In the genomic region with DNA sequence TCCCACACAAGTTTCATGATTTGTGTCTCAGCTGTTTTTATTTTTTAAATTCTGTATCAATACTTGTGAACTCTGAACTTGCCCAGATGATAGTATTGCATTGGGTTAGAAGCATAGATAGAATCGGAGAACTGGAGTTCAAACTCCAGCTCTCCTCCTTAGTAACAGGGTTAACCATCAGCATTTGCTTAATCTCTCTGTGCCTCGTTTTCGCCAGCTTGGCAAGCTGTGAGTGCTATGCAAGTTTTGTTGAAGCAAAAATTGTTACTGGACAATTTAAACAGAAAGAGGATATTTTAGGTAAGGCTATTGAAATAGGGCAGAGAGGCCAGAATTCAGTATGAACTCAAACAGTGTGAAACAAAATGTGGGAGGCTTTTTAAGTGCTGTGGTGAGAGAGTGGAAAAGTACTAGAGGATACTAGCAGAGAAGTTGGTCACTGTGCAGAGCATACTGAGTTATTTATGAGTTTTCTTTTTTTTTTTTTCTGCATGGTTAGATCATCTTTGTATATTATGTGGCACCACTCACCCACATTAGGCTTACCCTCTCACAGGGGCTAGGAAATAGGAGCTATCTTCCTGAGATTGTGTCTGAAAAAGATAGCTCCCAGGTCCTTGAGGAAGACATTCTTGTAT, we compare ENCODE assay signal across 26 cellular contexts.
DNase-seq lines count a peak whose midpoint lies in the region; ATAC-seq and TF ChIP-seq lines count a peak whose summit lies in the region.
"Had no signal": no experiment of that assay in that cellular context is flagged by ENCODE, and none has a peak within 500 bp of the region (broad histone marks: within the 10 kb centered on the region; RNA-seq: fewer than 3 reads in every experiment).

No MANE protein-coding gene starts in this region.

- H4K91ac ChIP-seq in neuronal stem cell (ENCODE audit: low read depth, low read length, poor library complexity), result no peak overlapping the region

- H2BK5ac ChIP-seq in neuronal stem cell (ENCODE audit: low read length), result no peak overlapping the region

- H2BK12ac ChIP-seq in neuronal stem cell (ENCODE audit: low read length), result no peak overlapping the region

- no peaks in the 10 kb centered on the region for H3K79me1 ChIP-seq in neuronal stem cell (ENCODE audit: low read depth, low read length)

- intact Hi-C loops in ascending aorta (cut with DNase I), result no loop called here
- intact Hi-C loops in left ventricle myocardium inferior (cut with micrococcal nuclease), result no loop called here
- intact Hi-C loops in spleen (cut with DNase I; ENCODE audit: low total_unique reads), result no loop called here

- H3K9me3 ChIP-seq in ascending aorta (no peaks in the 10 kb centered on the region), left ventricle myocardium inferior (replicated peaks) (no peaks in the 10 kb centered on the region), neuronal stem cell (replicated peaks in 1 of 2; ENCODE audit: control insufficient read depth in 2 of 2, insufficient read depth in 1 of 2, low read depth in 1 of 2, low read length in 2 of 2) (no peaks in the 10 kb centered on the region), spleen (peaks cover 0 to 4% (median 0%) of the 10 kb centered on the region in 8 donors)
- H3K9me3 ChIP-seq: BLaER1 treated with 17β-estradiol and CSF1 and Interleukin-3, amounts not matched to agents 10 nM and 100 nM; Caco-2; right lobe of liver; vagina had no signal

- H3K36me3 Mint-ChIP-seq in activated naive CD4-positive, alpha-beta T cell treated with anti-CD3 and anti-CD28 coated beads, Interleukin-2, amount 50 U/mL, for 72 hours, result no peaks in the 10 kb centered on the region
- H3K36me3 Mint-ChIP-seq: activated naive CD8-positive, alpha-beta T cell treated with anti-CD3 and anti-CD28 coated beads, Interleukin-2, amount 10 ng/mL, durations not matched to agents 7 days and 5 days had no signal

- peaks cover 14 to 18% of the 10 kb centered on the region in 2 donors for H3K9me3 Mint-ChIP-seq in activated naive CD4-positive, alpha-beta T cell treated with anti-CD3 and anti-CD28 coated beads, Interleukin-2, amount 50 U/mL, for 72 hours
- H3K9me3 Mint-ChIP-seq: activated naive CD8-positive, alpha-beta T cell treated with anti-CD3 and anti-CD28 coated beads, Interleukin-2, amount 10 ng/mL, durations not matched to agents 7 days and 5 days had no signal

- H2BK15ac ChIP-seq in neuronal stem cell (ENCODE audit: low read length), result no peak overlapping the region

- CTCF ChIA-PET in HEK293T (lab: Yijun Ruan, JAX), result no interaction called here

- no peak for ATAC-seq in activated naive CD4-positive, alpha-beta T cell treated with anti-CD3 and anti-CD28 coated beads, Interleukin-2, amount 50 U/mL, for 72 hours
- ATAC-seq in GM18861 (IDR thresholded peaks at IDR 0.05; ENCODE audit: unreplicated experiment), result no peak
- ATAC-seq: right lobe of liver, SK-N-SH treated with all-trans-retinoic acid at 6 μM for 48 hours had no signal

- no peak overlapping the region for H3K27ac Mint-ChIP-seq in activated naive CD4-positive, alpha-beta T cell treated with anti-CD3 and anti-CD28 coated beads, Interleukin-2, amount 50 U/mL, for 72 hours
- H3K27ac Mint-ChIP-seq: activated B cell treated with CpG ODN at 0.5 μM for 24 hours; activated naive CD8-positive, alpha-beta T cell treated with anti-CD3 and anti-CD28 coated beads, Interleukin-2, amount 10 ng/mL, durations not matched to agents 7 days and 5 days had no signal

- no peak overlapping the region for H3K18ac ChIP-seq in neuronal stem cell (ENCODE audit: low read length)

- no peak overlapping the region for H3K4me3 ChIP-seq in ascending aorta
- H3K4me3 ChIP-seq in left ventricle myocardium inferior, result no peak overlapping the region
- no peak overlapping the region for H3K4me3 ChIP-seq in neuronal stem cell (ENCODE audit: low read length in 2 of 2)
- no peak overlapping the region for H3K4me3 ChIP-seq in spleen
- H3K4me3 ChIP-seq: BLaER1 treated with 17β-estradiol and CSF1 and Interleukin-3, amounts not matched to agents 10 nM and 100 nM; right lobe of liver; vagina had no signal

- H3K4me2 ChIP-seq in neuronal stem cell (ENCODE audit: insufficient read depth, low read length, poor library complexity, severe bottlenecking), result no peak overlapping the region
- H3K4me2 ChIP-seq: BLaER1 treated with 17β-estradiol and CSF1 and Interleukin-3, amounts not matched to agents 10 nM and 100 nM had no signal

- H3K27me3 ChIP-seq in ascending aorta (no peaks in the 10 kb centered on the region), left ventricle myocardium inferior (ENCODE audit: low read depth) (no peaks in the 10 kb centered on the region), neuronal stem cell (ENCODE audit: control insufficient read depth in 3 of 3, insufficient read depth in 3 of 3, low read depth in 1 of 3, low read length in 3 of 3) (no peaks in the 10 kb centered on the region), spleen (replicated peaks in 1 of 7) (no peaks in the 10 kb centered on the region)
- H3K27me3 ChIP-seq: BLaER1 treated with 17β-estradiol and CSF1 and Interleukin-3, amounts not matched to agents 10 nM and 100 nM; brain microvascular endothelial cell; right lobe of liver; vagina had no signal

- peak overlapping the region; percentile 13 for H2AFZ ChIP-seq in neuronal stem cell (ENCODE audit: low read length)

- H3K27ac ChIP-seq in ascending aorta (peak overlapping the region; percentile 53 to 64), left ventricle myocardium inferior (replicated peaks) (peak overlapping the region; percentile 33), neuronal stem cell (replicated peaks; ENCODE audit: low read length) (no peak overlapping the region), spleen (no peak overlapping the region)
- H3K27ac ChIP-seq: BLaER1 treated with 17β-estradiol and CSF1 and Interleukin-3, amounts not matched to agents 10 nM and 100 nM; brain microvascular endothelial cell; right lobe of liver; vagina had no signal

- H3K4ac ChIP-seq in neuronal stem cell (ENCODE audit: low read length), result no peak overlapping the region

- H2AK5ac ChIP-seq in neuronal stem cell (ENCODE audit: low read depth, low read length), result no peak overlapping the region

- POLR2A ChIA-PET in HEK293T (lab: Yijun Ruan, JAX), result no interaction called here

- H3K36me3 ChIP-seq in ascending aorta, result no peaks in the 10 kb centered on the region
- no peaks in the 10 kb centered on the region for H3K36me3 ChIP-seq in left ventricle myocardium inferior
- H3K36me3 ChIP-seq in neuronal stem cell (replicated peaks in 1 of 2; ENCODE audit: control insufficient read depth in 2 of 2, insufficient read depth in 2 of 2, low read length in 2 of 2), result no peaks in the 10 kb centered on the region
- no peaks in the 10 kb centered on the region for H3K36me3 ChIP-seq in spleen
- H3K36me3 ChIP-seq: BLaER1 treated with 17β-estradiol and CSF1 and Interleukin-3, amounts not matched to agents 10 nM and 100 nM; brain microvascular endothelial cell; right lobe of liver; vagina had no signal

- DNase-seq in HEK293T (ENCODE audit: extremely low spot score) (no peak), ascending aorta (ENCODE audit: low spot score in 2 of 2) (no peak), left ventricle myocardium inferior (no peak), neuronal stem cell (ENCODE audit: low spot score) (no peak), dermis blood vessel endothelial cell (no peak), spleen (no peak)
- DNase-seq in activated naive CD4-positive, alpha-beta T cell treated with anti-CD3 and anti-CD28 coated beads, Interleukin-2, amount 50 U/mL, for 72 hours (ENCODE audit: low spot score in 2 of 2), result no peak
- DNase-seq: ACHN; activated B cell treated with CpG ODN at 0.5 μM for 24 hours; activated CD4-positive, alpha-beta T cell treated with anti-CD3 and anti-CD28 coated beads, Interleukin-2, amount 50 U/mL, for 4 hours; activated CD8-positive, alpha-beta memory T cell treated with anti-CD3 and anti-CD28 coated beads, Interleukin-2, amount 50 U/mL, for 48 hours; activated naive CD8-positive, alpha-beta T cell treated with anti-CD3 and anti-CD28 coated beads, Interleukin-2, amount 10 ng/mL, durations not matched to agents 7 days and 5 days; brain microvascular endothelial cell; Caco-2; cortex of kidney; DND-41; MM.1S; NCI-H1417 treated with DMSO at 0.1 percent for 48 hours; NCI-H510A treated with DMSO at 0.1 percent for 48 hours; right lobe of liver; RPMI8226; T-helper 9 cell had no signal

- peaks cover 0 to 3% of the 10 kb centered on the region in 2 donors for H3K4me1 ChIP-seq in ascending aorta
- peaks cover 10% of the 10 kb centered on the region for H3K4me1 ChIP-seq in left ventricle myocardium inferior
- peaks cover 6 to 15% of the 10 kb centered on the region in 2 donors for H3K4me1 ChIP-seq in neuronal stem cell (ENCODE audit: control insufficient read depth in 2 of 2, insufficient read depth in 1 of 2, low read depth in 1 of 2, low read length in 2 of 2)
- H3K4me1 ChIP-seq in spleen, result no peaks in the 10 kb centered on the region
- H3K4me1 ChIP-seq: BLaER1 treated with 17β-estradiol and CSF1 and Interleukin-3, amounts not matched to agents 10 nM and 100 nM; Caco-2; right lobe of liver; vagina had no signal

- no peak overlapping the region for H4K8ac ChIP-seq in neuronal stem cell (ENCODE audit: low read depth, low read length)

- WGBS in neuronal stem cell (ENCODE audit: extremely low coverage in 2 of 2, insufficient read length in 2 of 2, insufficient replicate concordance in 1 of 2), 2 donors, result no CpG with 5 or more reads among the region's 3 CpGs
- WGBS in spleen, 5 donors, result 66 to 79% (median 68%) methylated on average over 3 of the region's 3 CpGs

- no peak overlapping the region for H3K9ac ChIP-seq in neuronal stem cell (ENCODE audit: low read depth, low read length, poor library complexity)
- H3K9ac ChIP-seq: BLaER1 treated with 17β-estradiol and CSF1 and Interleukin-3, amounts not matched to agents 10 nM and 100 nM had no signal

- no peak overlapping the region for H3K23ac ChIP-seq in neuronal stem cell (ENCODE audit: low read depth, low read length, poor library complexity)

- H2BK120ac ChIP-seq in neuronal stem cell (ENCODE audit: low read depth, low read length), result no peak overlapping the region

- no peak overlapping the region for H3K14ac ChIP-seq in neuronal stem cell (ENCODE audit: low read length)

- no peak for TF ChIP-seq POLR2A in spleen (IDR thresholded peaks at IDR 0.05)

- TF ChIP-seq CTCF in ascending aorta (IDR thresholded peaks at IDR 0.05) (no peak), left ventricle myocardium inferior (IDR thresholded peaks at IDR 0.05; ENCODE audit: borderline replicate concordance) (no peak), spleen (IDR thresholded peaks at IDR 0.05 in 8 of 11, conservative IDR thresholded peaks at IDR 0.05 in 3 of 11) (no peak)

TF ChIP-seq in HEK293T, 16 proteins besides CTCF, POLR2A, EP300 and RAD21 (continues in another document):
- TF ChIP-seq FOXA1 (IDR thresholded peaks at IDR 0.05) (no peak), SUZ12 (IDR thresholded peaks at IDR 0.05) (no peak), ARNT (IDR thresholded peaks at IDR 0.05) (no peak), ZNF384 (IDR thresholded peaks at IDR 0.05) (peak; percentile 83), BHLHE40 (IDR thresholded peaks at IDR 0.05; ENCODE audit: borderline replicate concordance) (no peak), LEF1 (IDR thresholded peaks at IDR 0.05; ENCODE audit: borderline replicate concordance) (no peak), FOXM1 (IDR thresholded peaks at IDR 0.05; ENCODE audit: borderline replicate concordance) (no peak), ELF4 (IDR thresholded peaks at IDR 0.05) (no peak), CTBP1 (IDR thresholded peaks at IDR 0.05; ENCODE audit: borderline replicate concordance) (no peak)

Comparison
In these comparisons a context has a peak if more than half of its experiments do, and no peak if none do; other contexts are left out.
1. H3K27ac ChIP-seq: peak in ascending aorta (2 of 2) and left ventricle myocardium inferior (single experiment); none in neuronal stem cell (single experiment) and spleen (0 of 8).